Comparison of ENCODE assay signal across 8 cellular contexts in the genomic region with DNA sequence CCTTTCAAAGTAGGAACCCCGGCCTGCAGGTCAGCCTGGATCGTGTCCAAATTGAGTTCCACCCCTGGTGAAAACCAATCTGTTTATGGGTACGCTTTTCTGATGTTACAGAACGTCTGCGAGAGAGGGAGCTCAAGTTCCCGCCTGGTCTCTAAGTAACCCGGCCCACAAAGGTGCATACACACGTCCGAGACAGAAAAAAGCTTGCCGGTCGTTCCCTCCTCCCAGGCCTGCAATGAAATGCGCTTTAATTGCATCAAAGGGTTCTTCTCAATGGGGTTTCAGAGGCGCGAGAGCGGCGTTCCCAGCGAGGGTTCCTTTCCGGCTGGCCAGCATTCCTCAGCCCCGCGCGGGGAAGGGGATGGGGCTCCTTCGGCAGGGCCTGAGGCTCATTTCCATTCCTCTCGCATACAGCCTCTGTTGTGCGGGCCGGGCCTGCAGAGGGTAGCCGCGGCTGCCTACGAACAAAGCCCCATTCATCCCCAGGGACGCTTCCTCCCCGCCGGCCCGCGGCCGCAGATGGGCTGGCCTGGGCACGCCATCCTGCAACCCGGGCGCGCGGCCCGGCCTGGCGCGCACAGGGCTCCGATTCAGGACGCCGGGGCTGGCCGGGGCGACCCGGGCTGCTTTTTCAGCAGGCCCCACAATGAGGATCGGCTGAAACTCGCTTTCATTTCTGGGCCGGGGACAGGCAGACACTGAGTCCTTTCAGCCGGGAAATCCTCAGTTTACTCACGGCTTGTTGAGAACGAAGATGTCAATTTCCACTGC.
DNase-seq lines count a peak whose midpoint lies in the region; ATAC-seq and TF ChIP-seq lines count a peak whose summit lies in the region.

No MANE protein-coding gene starts in this region.

- peak; percentile 45 for DNase-seq in DMS53 treated with DMSO at 0.1 percent for 48 hours (lab: John Stamatoyannopoulos, UW; ENCODE audit: unreplicated experiment)
- DNase-seq in PC-9: peak; percentile 71 to 73
- peak; percentile 78 to 89 for DNase-seq in breast epithelium (ENCODE audit: low spot score in 2 of 2)
- DNase-seq in retinal pigment epithelial cell (ENCODE audit: low read depth): peak; percentile 48
- DNase-seq in stimulated activated CD4-positive, alpha-beta T cell treated with anti-CD3 and anti-CD28 coated beads, Interleukin-4, amount 100 ng/mL, for 4 hours: no peak

- TF ChIP-seq CTCF in PC-9 (conservative IDR thresholded peaks at IDR 0.05) (no peak; the same call in 1 of the 2 replicates), breast epithelium (IDR thresholded peaks at IDR 0.05) (no peak), retinal pigment epithelial cell (conservative IDR thresholded peaks at IDR 0.05; ENCODE audit: low read depth, low read length) (peak; percentile 25)

- BruUV-seq in PC-9 (replicated peaks; lab: Mats Ljungman, UMichigan): no TSS peak

- CTCF ChIA-PET in PC-9 (lab: Charles Lee): no interaction called here

- H3K4me1 ChIP-seq in PC-9 (replicated peaks; ENCODE audit: insufficient read depth) (peaks cover 32% of the 10 kb centered on the region), breast epithelium (peaks cover 4 to 7% of the 10 kb centered on the region in 2 donors), iPS-18a (ENCODE audit: control insufficient read depth, low read depth, low read length) (peaks cover 54% of the 10 kb centered on the region)

- TF ChIP-seq POLR2A in breast epithelium (IDR thresholded peaks at IDR 0.05): peak; percentile 21

- H4K20me1 ChIP-seq in PC-9 (ENCODE audit: insufficient read depth): no peaks in the 10 kb centered on the region

- no peaks in the 10 kb centered on the region for H3K9me2 ChIP-seq in PC-9 (ENCODE audit: insufficient read depth)

- ATAC-seq in GM19397 (IDR thresholded peaks at IDR 0.05; ENCODE audit: unreplicated experiment) (peak; percentile 62), HG03432 (IDR thresholded peaks at IDR 0.05; ENCODE audit: unreplicated experiment) (peak; percentile 66)

- POLR2A ChIA-PET in PC-9 (lab: Charles Lee; ENCODE audit: unreplicated experiment): interaction anchor here (0.5 to 1.0 kb wide), 3 partner anchors 11 to 181 kb away, joined by 3 to 13 read pairs (median 7); no protein-coding TSS in a partner anchor

- no peaks in the 10 kb centered on the region for H3K79me2 ChIP-seq in PC-9 (ENCODE audit: low read depth)

- intact Hi-C loops in PC-9 (cut with micrococcal nuclease; ENCODE audit: unreplicated experiment) (loop anchor here (1.0 kb wide), 1 partner anchor 179 kb away; no protein-coding TSS in a partner anchor), breast epithelium (cut with DNase I; ENCODE audit: low total_unique reads) (loop anchor here (10.0 kb wide), 1 partner anchor 182 kb away; the partner anchor contains the start of gene SPRED1)

- peak overlapping the region; percentile 92 for H3K4me2 ChIP-seq in PC-9

- H3K27me3 ChIP-seq in PC-9 (ENCODE audit: insufficient read depth, low read depth) (no peaks in the 10 kb centered on the region), breast epithelium (no peaks in the 10 kb centered on the region), iPS-18a (ENCODE audit: control insufficient read depth, insufficient read depth, low read length) (peaks cover 61% of the 10 kb centered on the region)

- H3K4me3 ChIP-seq in PC-9: peak overlapping the region; percentile 70
- peak overlapping the region; percentile 48 to 70 (median 53) for H3K4me3 ChIP-seq in breast epithelium
- H3K4me3 ChIP-seq in iPS-18a (ENCODE audit: low read length): peak overlapping the region; percentile 76
- peak overlapping the region; percentile 49 for H3K4me3 ChIP-seq in retinal pigment epithelial cell (ENCODE audit: low read length)

- H3K36me3 ChIP-seq in PC-9 (ENCODE audit: low read depth) (no peaks in the 10 kb centered on the region), breast epithelium (no peaks in the 10 kb centered on the region), iPS-18a (ENCODE audit: control insufficient read depth, low read depth, low read length) (no peaks in the 10 kb centered on the region)

- peak overlapping the region; percentile 88 for H3K9ac ChIP-seq in iPS-18a (ENCODE audit: low read length)

- peak overlapping the region; percentile 81 for H2AFZ ChIP-seq in PC-9

- H3K9me3 ChIP-seq in PC-9 (ENCODE audit: insufficient read depth, low read depth): no peaks in the 10 kb centered on the region
- no peaks in the 10 kb centered on the region for H3K9me3 ChIP-seq in breast epithelium
- no peaks in the 10 kb centered on the region for H3K9me3 ChIP-seq in iPS-18a (ENCODE audit: control insufficient read depth, low read depth, low read length)

- peaks cover 28% of the 10 kb centered on the region for H3F3A ChIP-seq in PC-9 (ENCODE audit: insufficient read depth, low read depth)

- peak overlapping the region; percentile 62 for H3K27ac ChIP-seq in PC-9
- peak overlapping the region; percentile 91 to 97 for H3K27ac ChIP-seq in breast epithelium
- H3K27ac ChIP-seq in iPS-18a (ENCODE audit: low read length): peak overlapping the region; percentile 61

Comparison
In these comparisons a context has a peak if more than half of its experiments do, and no peak if none do; other contexts are left out.
1. DNase-seq: peak in DMS53 treated with DMSO at 0.1 percent for 48 hours (single experiment), PC-9 (2 of 2), breast epithelium (2 of 2) and retinal pigment epithelial cell (single experiment); none in stimulated activated CD4-positive, alpha-beta T cell treated with anti-CD3 and anti-CD28 coated beads, Interleukin-4, amount 100 ng/mL, for 4 hours (0 of 2).
2. Peak in every context shown above with its lines, with median percentiles within 50 percentile points of each other: H3K27ac ChIP-seq and H3K4me3 ChIP-seq.